Comparison of ENCODE assay signal across 13 cellular contexts in the genomic region with DNA sequence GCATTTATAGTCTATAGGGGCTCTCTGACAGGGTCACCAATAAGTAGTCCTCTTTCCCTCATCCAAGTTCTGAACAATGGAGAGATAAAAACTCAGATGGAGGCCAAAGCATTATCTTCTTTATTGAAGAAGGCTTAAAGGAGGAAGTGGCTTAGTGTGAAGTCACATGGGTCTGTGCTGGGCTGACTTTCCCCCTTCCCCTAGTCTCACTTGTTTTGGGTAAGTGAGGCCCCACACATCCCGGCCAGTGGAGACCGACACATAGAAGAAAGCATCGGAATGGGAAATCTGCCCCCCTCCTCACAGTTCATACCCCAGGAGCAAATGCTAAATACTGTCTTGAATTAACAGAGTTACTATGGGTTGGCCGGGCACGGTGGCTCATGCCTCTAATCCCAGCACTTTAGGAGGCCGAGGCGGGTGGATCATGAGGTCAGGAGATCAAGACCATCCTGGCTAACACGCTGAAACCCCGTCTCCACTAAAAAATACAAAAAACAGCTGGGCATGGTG. TPM values are rescaled to one million over a fixed set of nuclear protein-coding genes. Genes with fewer than 3 reads are reported as not detected.
DNase-seq lines count a peak whose midpoint lies in the region; FAIRE-seq lines count a peak whose summit lies in the region.
"Had no signal": no experiment of that assay in that cellular context is flagged by ENCODE, and none has a peak within 500 bp of the region (broad histone marks: within the 10 kb centered on the region; RNA-seq: fewer than 3 reads in every experiment).

No MANE protein-coding gene starts in this region.

- peaks cover 26% of the 10 kb centered on the region for H3K4me1 Mint-ChIP-seq in activated naive CD8-positive, alpha-beta T cell treated with anti-CD3 and anti-CD28 coated beads for 36 hours

- no peaks in the 10 kb centered on the region for H3K36me3 Mint-ChIP-seq in activated naive CD8-positive, alpha-beta T cell treated with anti-CD3 and anti-CD28 coated beads for 36 hours

- peak overlapping the region; percentile 6 for H3K4me3 Mint-ChIP-seq in activated naive CD8-positive, alpha-beta T cell treated with anti-CD3 and anti-CD28 coated beads for 36 hours

- H3K27ac Mint-ChIP-seq in activated naive CD8-positive, alpha-beta T cell treated with anti-CD3 and anti-CD28 coated beads for 36 hours, result peak overlapping the region; percentile 2

- no peaks in the 10 kb centered on the region for H3K9me3 Mint-ChIP-seq in activated naive CD8-positive, alpha-beta T cell treated with anti-CD3 and anti-CD28 coated beads for 36 hours

- peak; percentile 48 for DNase-seq in activated CD8-positive, alpha-beta memory T cell treated with anti-CD3 and anti-CD28 coated beads for 24 hours
- DNase-seq in activated CD8-positive, alpha-beta memory T cell treated with anti-CD3 and anti-CD28 coated beads, Interleukin-2, amount 50 U/mL, for 4 hours, result no peak
- DNase-seq in NOMO-1 treated with DMSO at 0.1 percent for 48 hours (lab: John Stamatoyannopoulos, UW; ENCODE audit: unreplicated experiment), result peak; percentile 19
- no peak for DNase-seq in activated naive CD8-positive, alpha-beta T cell treated with anti-CD3 and anti-CD28 coated beads for 36 hours
- peak; percentile 52 for DNase-seq in posterior vena cava (ENCODE audit: low spot score)
- no peak for DNase-seq in DMS53 treated with DMSO at 0.1 percent for 48 hours (lab: John Stamatoyannopoulos, UW; ENCODE audit: unreplicated experiment)
- DNase-seq in HuH-7.5 (ENCODE audit: low spot score), result no peak
- DNase-seq in urothelium cell line (ENCODE audit: low spot score), result no peak
- DNase-seq: NCI-H2029, NCI-H510A, ovary, PC-9, SK-N-SH had no signal

- no peaks in the 10 kb centered on the region for H3K27me3 Mint-ChIP-seq in activated naive CD8-positive, alpha-beta T cell treated with anti-CD3 and anti-CD28 coated beads for 36 hours

- no peak for FAIRE-seq in urothelium cell line (lab: Jason Lieb, UNC)

- intact Hi-C loops in posterior vena cava (cut with DNase I), result no loop called here

RNA-seq across cellular contexts. Expression of a gene that starts 9.1 kb away (rescaled TPM):
- total RNA-seq in activated naive CD8-positive, alpha-beta T cell treated with anti-CD3 and anti-CD28 coated beads for 36 hours, result 1 to 10 TPM; 1.9 to 2.1 TPM
- total RNA-seq in posterior vena cava, result 1 to 10 TPM in 1 of 2 donors, under 1 TPM in 1; 0.60 to 2.4 TPM

RNA-seq across cellular contexts. Expression of a gene that starts 48.7 kb away (rescaled TPM):
- 100 to 1,000 TPM; 166 to 171 TPM for total RNA-seq in activated naive CD8-positive, alpha-beta T cell treated with anti-CD3 and anti-CD28 coated beads for 36 hours
- 10 to 100 TPM; 21.8 to 32.9 TPM for total RNA-seq in posterior vena cava

RNA-seq across cellular contexts. Expression of a gene that starts 54.1 kb away (rescaled TPM):
- total RNA-seq in activated naive CD8-positive, alpha-beta T cell treated with anti-CD3 and anti-CD28 coated beads for 36 hours, result 100 to 1,000 TPM; 192 to 193 TPM
- total RNA-seq in posterior vena cava, result 10 to 100 TPM in 1 of 2 donors, 1 to 10 TPM in 1; 8.6 to 12.5 TPM

Comparison
In these comparisons a context has a peak if more than half of its experiments do, and no peak if none do; other contexts are left out.
1. DNase-seq: peak in activated CD8-positive, alpha-beta memory T cell treated with anti-CD3 and anti-CD28 coated beads for 24 hours (single experiment), NOMO-1 treated with DMSO at 0.1 percent for 48 hours (single experiment) and posterior vena cava (single experiment); none in activated CD8-positive, alpha-beta memory T cell treated with anti-CD3 and anti-CD28 coated beads, Interleukin-2, amount 50 U/mL, for 4 hours (single experiment), activated naive CD8-positive, alpha-beta T cell treated with anti-CD3 and anti-CD28 coated beads for 36 hours (single experiment), DMS53 treated with DMSO at 0.1 percent for 48 hours (single experiment), HuH-7.5 (single experiment) and urothelium cell line (single experiment).
2. RNA of a gene that starts 48.7 kb away (total RNA-seq): 166 to 171 TPM in activated naive CD8-positive, alpha-beta T cell treated with anti-CD3 and anti-CD28 coated beads for 36 hours; 21.8 to 32.9 TPM in posterior vena cava; every median in the first group is over 4 times any median in the second.
3. RNA of a gene that starts 54.1 kb away (total RNA-seq): 192 to 193 TPM in activated naive CD8-positive, alpha-beta T cell treated with anti-CD3 and anti-CD28 coated beads for 36 hours; 8.6 to 12.5 TPM in posterior vena cava; every median in the first group is over 10 times any median in the second.